In the genomic region with DNA sequence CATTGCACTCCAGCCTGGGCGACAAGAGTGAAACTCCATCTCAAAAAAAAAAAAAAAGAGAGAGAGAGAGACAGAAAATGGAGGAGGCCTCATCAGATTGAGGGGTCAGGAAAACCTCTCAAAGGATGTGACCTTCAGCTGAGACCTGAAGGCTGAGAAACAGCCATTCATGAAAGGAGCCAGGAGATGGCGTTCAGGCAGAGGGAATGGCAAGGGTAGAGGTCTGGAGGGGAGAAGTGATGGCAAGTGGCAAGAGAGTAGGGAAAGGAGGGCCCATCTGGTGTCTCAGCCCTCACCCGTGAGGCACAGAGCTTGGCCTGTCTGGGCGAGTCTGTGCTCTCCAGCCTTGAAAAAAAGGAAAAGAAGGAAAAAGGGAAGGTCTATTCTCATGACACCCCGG, we compare ENCODE assay signal across 9 cellular contexts. TPM values are rescaled to one million over a fixed set of nuclear protein-coding genes. Genes with fewer than 3 reads are reported as not detected.
DNase-seq lines count a peak whose midpoint lies in the region; TF ChIP-seq lines count a peak whose summit lies in the region.
"Had no signal": no experiment of that assay in that cellular context is flagged by ENCODE, and none has a peak within 500 bp of the region (broad histone marks: within the 10 kb centered on the region; RNA-seq: fewer than 3 reads in every experiment).

No MANE protein-coding gene starts in this region.

- TF ChIP-seq POLR2A in suprapubic skin (IDR thresholded peaks at IDR 0.05): no peak

- no peaks in the 10 kb centered on the region for H3K36me3 Mint-ChIP-seq in nephron progenitor cell (ENCODE audit: low read depth)
- H3K36me3 Mint-ChIP-seq: CD4-positive, CD25-positive, alpha-beta regulatory T cell had no signal

- H3K27ac Mint-ChIP-seq in nephron progenitor cell: no peak overlapping the region
- H3K27ac Mint-ChIP-seq: CD4-positive, CD25-positive, alpha-beta regulatory T cell had no signal

- no peak for TF ChIP-seq EP300 in suprapubic skin (IDR thresholded peaks at IDR 0.05)

- TF ChIP-seq CTCF in dorsolateral prefrontal cortex (IDR thresholded peaks at IDR 0.05 in 54 of 56, conservative IDR thresholded peaks at IDR 0.05 in 2 of 56; ENCODE audit: low read depth in 1 of 56, partially characterized antibody in 56 of 56) (peak in 54 of 56 donors; percentile 37 to 78 (median 56)), nephron progenitor cell (IDR thresholded peaks at IDR 0.05) (peak; percentile 48), suprapubic skin (IDR thresholded peaks at IDR 0.05) (no peak)

- no peaks in the 10 kb centered on the region for H3K9me3 Mint-ChIP-seq in nephron progenitor cell

- DNase-seq in NK-92 treated with Interleukin-12 subunit alpha and Interleukin-12 subunit beta, amount 100 ng/mL, for 24 hours (lab: John Stamatoyannopoulos, UW): peak; percentile 32
- no peak for DNase-seq in NK-92 (lab: John Stamatoyannopoulos, UW; ENCODE audit: unreplicated experiment)
- DNase-seq in NCI-H460 (ENCODE audit: extremely low read depth, low read depth): peak; percentile 26
- DNase-seq in dorsolateral prefrontal cortex: peak in 2 of 10 donors; percentile 60
- DNase-seq in nephron progenitor cell: peak; percentile 37
- no peak for DNase-seq in NCI-H2081 treated with DMSO at 0.1 percent for 48 hours (lab: John Stamatoyannopoulos, UW)
- DNase-seq in CD1c-positive myeloid dendritic cell (ENCODE audit: extremely low spot score): no peak
- no peak for DNase-seq in suprapubic skin (ENCODE audit: low spot score in 2 of 2)

- no peaks in the 10 kb centered on the region for H3K9me3 ChIP-seq in suprapubic skin

- H3K27me3 ChIP-seq in dorsolateral prefrontal cortex (no peaks in the 10 kb centered on the region), suprapubic skin (no peaks in the 10 kb centered on the region)

- H3K4me1 ChIP-seq in suprapubic skin: no peaks in the 10 kb centered on the region

- peaks cover 9% of the 10 kb centered on the region for H3K27me3 Mint-ChIP-seq in nephron progenitor cell (ENCODE audit: low read depth, poor library complexity)

- no peaks in the 10 kb centered on the region for H3K36me3 ChIP-seq in suprapubic skin

- intact Hi-C loops in dorsolateral prefrontal cortex (cut with DNase I): loop anchor here in 1 of 2 donors (1.0 to 5.0 kb wide), 2 partner anchors 78 to 165 kb away; no protein-coding TSS in a partner anchor

- H3K4me1 Mint-ChIP-seq in nephron progenitor cell: peaks cover 23% of the 10 kb centered on the region
- H3K4me1 Mint-ChIP-seq: CD4-positive, CD25-positive, alpha-beta regulatory T cell had no signal

- H3K4me3 ChIP-seq in dorsolateral prefrontal cortex (no peak overlapping the region), suprapubic skin (no peak overlapping the region)

- H3K27ac ChIP-seq in dorsolateral prefrontal cortex (peak overlapping the region in 30 of 59 donors; percentile 3 to 85 (median 50)), suprapubic skin (no peak overlapping the region)

- no peak overlapping the region for H3K4me3 Mint-ChIP-seq in nephron progenitor cell
- H3K4me3 Mint-ChIP-seq: CD4-positive, CD25-positive, alpha-beta regulatory T cell had no signal

- WGBS in suprapubic skin: 46% methylated on average over 5 of the region's 5 CpGs

RNA-seq across cellular contexts. Expression of gene CAMK2A, which starts 17.0 kb away (rescaled TPM):
- not detected in 2 replicates for total RNA-seq in NCI-H460 (2014; rRNA removed; shearing (Covaris generic))
- polyA plus RNA-seq in NCI-H460 (2014; cell fraction: nucleus; rRNA removed): not detected in 2 replicates
- 1,000 to 10,000 TPM in 71 of 120 experiments, 100 to 1,000 TPM in 49; 264 to 1,671 (median 1,064) TPM for total RNA-seq in dorsolateral prefrontal cortex
- total RNA-seq in suprapubic skin: under 1 TPM in 2 of 4 donors, not detected in 2; 0.26 to 0.64 TPM
- total RNA-seq: CD4-positive, CD25-positive, alpha-beta regulatory T cell had no signal
- polyA plus RNA-seq: CD4-positive, CD25-positive, alpha-beta regulatory T cell had no signal

RNA-seq across cellular contexts. Expression of gene ARSI, which starts 30.2 kb away (rescaled TPM):
- total RNA-seq in NCI-H460 (2014; rRNA removed; shearing (Covaris generic)): 0.06 and 0.22 TPM in 2 replicates
- 1.2 TPM in 1 of 2 replicates, not detected in the other for polyA plus RNA-seq in NCI-H460 (2014; cell fraction: nucleus; rRNA removed)
- total RNA-seq in dorsolateral prefrontal cortex (1 to 10 TPM in 112 of 120 experiments, under 1 TPM in 8; 0.35 to 9.0 (median 2.2) TPM), suprapubic skin (1 to 10 TPM; 2.7 to 5.4 (median 3.9) TPM)
- total RNA-seq: CD4-positive, CD25-positive, alpha-beta regulatory T cell had no signal
- polyA plus RNA-seq: CD4-positive, CD25-positive, alpha-beta regulatory T cell had no signal

Comparison
In these comparisons a context has a peak if more than half of its experiments do, and no peak if none do; other contexts are left out.
1. DNase-seq: peak in NK-92 treated with Interleukin-12 subunit alpha and Interleukin-12 subunit beta, amount 100 ng/mL, for 24 hours (single experiment), NCI-H460 (single experiment) and nephron progenitor cell (single experiment); none in NK-92 (single experiment), NCI-H2081 treated with DMSO at 0.1 percent for 48 hours (single experiment), CD1c-positive myeloid dendritic cell (single experiment) and suprapubic skin (0 of 2).
2. CTCF ChIP-seq: peak in dorsolateral prefrontal cortex (54 of 56) and nephron progenitor cell (single experiment); none in suprapubic skin (0 of 2).
3. RNA of gene CAMK2A, which starts 17.0 kb away (total RNA-seq): 264 to 1,671 TPM in dorsolateral prefrontal cortex; 0.26 to 0.64 TPM in suprapubic skin and not detected in NCI-H460; every median in the first group is over 100 times any median in the second.